ENCODE assay signal across 8 cellular contexts in genomic region chr3:130699765-130700164, GRCh38. TPM values are rescaled to one million over a fixed set of nuclear protein-coding genes. Genes with fewer than 3 reads are reported as not detected.
DNase-seq lines count a peak whose midpoint lies in the region; ATAC-seq lines count a peak whose summit lies in the region.

No MANE protein-coding gene starts in this region.

- no peaks in the 10 kb centered on the region for H3K4me1 Mint-ChIP-seq in activated T-cell treated with anti-CD3 and anti-CD28 coated beads, Interleukin-2, amount 50 U/mL, for 24 hours (ENCODE audit: low read depth)

- no peak overlapping the region for H3K4me3 Mint-ChIP-seq in activated T-cell treated with anti-CD3 and anti-CD28 coated beads, Interleukin-2, amount 50 U/mL, for 24 hours

- H3K9ac ChIP-seq in Karpas-422 (ENCODE audit: low read length) (no peak overlapping the region), mesenchymal stem cell (ENCODE audit: low read length) (no peak overlapping the region)

- H2AFZ ChIP-seq in Karpas-422 (ENCODE audit: low read length) (no peak overlapping the region), mesenchymal stem cell (ENCODE audit: low read depth, low read length) (no peak overlapping the region)

- H3K18ac ChIP-seq in mesenchymal stem cell (ENCODE audit: low read depth in 1 of 2, low read length in 2 of 2), result no peak overlapping the region

- peak; percentile 67 for DNase-seq in NCI-H82 (lab: John Stamatoyannopoulos, UW)
- DNase-seq in NCI-H82 treated with DMSO at 0.1 percent for 48 hours (lab: John Stamatoyannopoulos, UW; ENCODE audit: unreplicated experiment), result no peak
- peak; percentile 82 for DNase-seq in Karpas-422
- peak; percentile 24 for DNase-seq in amniotic epithelial cell (ENCODE audit: low read depth)
- DNase-seq in mesenchymal stem cell, result peak; percentile 22
- no peak for DNase-seq in occipital lobe (lab: John Stamatoyannopoulos, UW)
- DNase-seq in activated T-cell treated with anti-CD3 and anti-CD28 coated beads, Interleukin-2, amount 50 U/mL, for 24 hours, result no peak

- peaks cover 93% of the 10 kb centered on the region for H3K36me3 Mint-ChIP-seq in activated T-cell treated with anti-CD3 and anti-CD28 coated beads, Interleukin-2, amount 50 U/mL, for 24 hours (ENCODE audit: low read depth)

- H3K27me3 ChIP-seq in Karpas-422 (ENCODE audit: low read length) (no peaks in the 10 kb centered on the region), mesenchymal stem cell (ENCODE audit: control insufficient read depth in 1 of 2, insufficient read depth in 1 of 2, low read length in 2 of 2) (no peaks in the 10 kb centered on the region)

- no peak overlapping the region for H2BK5ac ChIP-seq in mesenchymal stem cell (ENCODE audit: low read depth, low read length, poor library complexity, severe bottlenecking)

- no peak overlapping the region for H4K91ac ChIP-seq in mesenchymal stem cell (ENCODE audit: low read length)

- H3K79me1 ChIP-seq in mesenchymal stem cell (replicated peaks; ENCODE audit: low read length, poor library complexity, severe bottlenecking), result peaks cover 6% of the 10 kb centered on the region

- H3K27ac Mint-ChIP-seq in activated T-cell treated with anti-CD3 and anti-CD28 coated beads, Interleukin-2, amount 50 U/mL, for 24 hours, result no peak overlapping the region

- H3K4me1 ChIP-seq in Karpas-422 (ENCODE audit: low read length) (no peaks in the 10 kb centered on the region), mesenchymal stem cell (ENCODE audit: control insufficient read depth, insufficient read depth, low read depth, low read length) (no peaks in the 10 kb centered on the region)

- H3K4ac ChIP-seq in mesenchymal stem cell (ENCODE audit: low read depth in 1 of 2, low read length in 2 of 2), result no peak overlapping the region

- peaks cover 34% of the 10 kb centered on the region; the same call in 1 of the 2 replicates for H3K36me3 ChIP-seq in Karpas-422 (ENCODE audit: insufficient read depth, low read length)
- H3K36me3 ChIP-seq in mesenchymal stem cell (ENCODE audit: control insufficient read depth in 1 of 2, insufficient read depth in 2 of 2, low read depth in 1 of 2, low read length in 2 of 2), result peaks cover 8 to 50% of the 10 kb centered on the region in 2 experiments

- no peak overlapping the region for H2BK12ac ChIP-seq in mesenchymal stem cell (ENCODE audit: low read length in 2 of 2)

- no peak overlapping the region for H3K4me3 ChIP-seq in Karpas-422 (ENCODE audit: low read length)
- no peak overlapping the region for H3K4me3 ChIP-seq in mesenchymal stem cell (ENCODE audit: insufficient read depth in 1 of 2, low read depth in 1 of 2, low read length in 2 of 2)

- no peak overlapping the region for H4K8ac ChIP-seq in mesenchymal stem cell (ENCODE audit: low read length)

- no peak overlapping the region for H3K14ac ChIP-seq in mesenchymal stem cell (ENCODE audit: low read length in 2 of 2)

- H3K4me2 ChIP-seq in Karpas-422 (ENCODE audit: low read depth, low read length, poor library complexity, severe bottlenecking), result no peak overlapping the region
- H3K4me2 ChIP-seq in mesenchymal stem cell (ENCODE audit: low read length, poor library complexity, severe bottlenecking), result no peak overlapping the region

- ATAC-seq in HG03439 (IDR thresholded peaks at IDR 0.05; ENCODE audit: unreplicated experiment), result no peak

- H3K9me3 Mint-ChIP-seq in activated T-cell treated with anti-CD3 and anti-CD28 coated beads, Interleukin-2, amount 50 U/mL, for 24 hours, result no peaks in the 10 kb centered on the region

- no peaks in the 10 kb centered on the region for H4K20me1 ChIP-seq in Karpas-422 (ENCODE audit: insufficient read depth, low read depth, low read length)

- H3K79me2 ChIP-seq in Karpas-422 (ENCODE audit: low read length), result peaks cover 8% of the 10 kb centered on the region; the same call in 1 of the 2 replicates

- H3K27ac ChIP-seq in Karpas-422 (ENCODE audit: low read length), result no peak overlapping the region
- no peak overlapping the region for H3K27ac ChIP-seq in mesenchymal stem cell (ENCODE audit: low read length, poor library complexity, severe bottlenecking)

- H3K23ac ChIP-seq in mesenchymal stem cell (ENCODE audit: low read length in 2 of 2), result no peak overlapping the region

- no peaks in the 10 kb centered on the region for H3K9me2 ChIP-seq in Karpas-422 (replicated peaks; ENCODE audit: insufficient read depth, low read length)

- no peak overlapping the region for H2BK15ac ChIP-seq in mesenchymal stem cell (ENCODE audit: low read depth, poor library complexity, severe bottlenecking)

- no peaks in the 10 kb centered on the region for H3K27me3 Mint-ChIP-seq in activated T-cell treated with anti-CD3 and anti-CD28 coated beads, Interleukin-2, amount 50 U/mL, for 24 hours

- no peak overlapping the region for H2AK5ac ChIP-seq in mesenchymal stem cell (ENCODE audit: low read length, severe bottlenecking)

- H3K9me3 ChIP-seq in Karpas-422 (ENCODE audit: low read length) (no peaks in the 10 kb centered on the region), mesenchymal stem cell (ENCODE audit: control insufficient read depth, low read length) (no peaks in the 10 kb centered on the region)

- no peak overlapping the region for H2BK120ac ChIP-seq in mesenchymal stem cell (ENCODE audit: low read depth, low read length)

RNA-seq across cellular contexts. Expression of gene PIK3R4, which starts 46.9 kb away (rescaled TPM):
- 27.7 and 46.8 TPM in 2 replicates for total RNA-seq in Karpas-422 (2014; rRNA removed; shearing (Covaris generic); ENCODE audit: low replicate concordance)
- polyA plus RNA-seq in mesenchymal stem cell (2013, experiment 1 of 2), result 7.1 TPM
- 7.2 TPM for polyA plus RNA-seq in mesenchymal stem cell (2013, experiment 2 of 2)
- total RNA-seq in occipital lobe, result 31.0 TPM

Comparison
In these comparisons a context has a peak if more than half of its experiments do, and no peak if none do; other contexts are left out.
1. DNase-seq: peak in NCI-H82 (single experiment), Karpas-422 (single experiment), amniotic epithelial cell (single experiment) and mesenchymal stem cell (single experiment); none in NCI-H82 treated with DMSO at 0.1 percent for 48 hours (single experiment), occipital lobe (single experiment) and activated T-cell treated with anti-CD3 and anti-CD28 coated beads, Interleukin-2, amount 50 U/mL, for 24 hours (single experiment).